ENCODE assay signal across 10 cellular contexts in the genomic region with DNA sequence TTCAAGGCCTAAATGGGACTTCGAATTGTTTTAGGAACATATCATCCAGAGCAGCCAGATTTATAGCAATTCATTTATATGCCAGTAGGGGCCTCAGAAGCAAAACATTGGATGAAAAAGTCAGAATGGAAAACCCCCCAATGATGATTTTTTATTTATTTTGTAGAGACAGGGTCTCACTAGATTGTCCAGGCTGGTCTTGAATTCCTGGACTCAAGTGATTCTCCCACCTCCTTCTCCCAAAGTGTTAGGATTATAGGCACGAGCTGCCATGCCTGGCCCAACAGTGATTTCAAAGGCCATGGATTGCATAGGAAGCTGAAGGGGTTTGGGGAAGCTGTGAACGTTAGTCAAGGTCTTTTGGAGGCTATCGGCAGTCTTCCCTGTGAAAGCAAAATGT. TPM values are rescaled to one million over a fixed set of nuclear protein-coding genes. Genes with fewer than 3 reads are reported as not detected.
DNase-seq lines count a peak whose midpoint lies in the region; ATAC-seq, FAIRE-seq and TF ChIP-seq lines count a peak whose summit lies in the region.
"Had no signal": no experiment of that assay in that cellular context is flagged by ENCODE, and none has a peak within 500 bp of the region (broad histone marks: within the 10 kb centered on the region; RNA-seq: fewer than 3 reads in every experiment).

No MANE protein-coding gene starts in this region.

- DNase-seq in SK-N-SH, result no peak
- no peak for DNase-seq in PC-9
- DNase-seq in esophagus squamous epithelium (lab: John Stamatoyannopoulos, UW), result no peak
- DNase-seq in testis, result no peak
- no peak for DNase-seq in activated T-helper 1 cell treated with anti-CD3 and anti-CD28 coated beads, Interleukin-12 subunit alpha, Interleukin-12 subunit beta, Interleukin-2, Interleukin-4 antibody, amounts not matched to agents 30 ng/mL and 10 ng/mL and 1 ng/mL, durations not matched to agents 14 hours and 24 hours and 36 hours (ENCODE audit: low spot score)
- DNase-seq in NOMO-1 treated with DMSO at 0.1 percent for 48 hours (lab: John Stamatoyannopoulos, UW; ENCODE audit: unreplicated experiment), result no peak
- no peak for DNase-seq in GM12891 (ENCODE audit: insufficient read length, low spot score)
- DNase-seq: activated effector memory CD4-positive, alpha-beta T cell treated with Interleukin-2 at 50 U/mL for 16 hours; stimulated activated CD4-positive, alpha-beta T cell treated with anti-CD3 and anti-CD28 coated beads, Interleukin-12 subunit alpha, Interleukin-12 subunit beta, amount 100 ng/mL, for 4 hours had no signal

- TF ChIP-seq RAD21 in SK-N-SH (IDR thresholded peaks at IDR 0.05; ENCODE audit: low read length), result peak; percentile 36; the same call in 1 of the 2 replicates

- H3K9me3 Mint-ChIP-seq in activated T-helper 1 cell treated with anti-CD3 and anti-CD28 coated beads, Interleukin-12 subunit alpha, Interleukin-12 subunit beta, Interleukin-2, Interleukin-4 antibody, amounts not matched to agents 30 ng/mL and 10 ng/mL and 1 ng/mL, durations not matched to agents 14 hours and 24 hours and 36 hours, result no peaks in the 10 kb centered on the region

- H3K27me3 Mint-ChIP-seq in activated T-helper 1 cell treated with anti-CD3 and anti-CD28 coated beads, Interleukin-12 subunit alpha, Interleukin-12 subunit beta, Interleukin-2, Interleukin-4 antibody, amounts not matched to agents 30 ng/mL and 10 ng/mL and 1 ng/mL, durations not matched to agents 14 hours and 24 hours and 36 hours (ENCODE audit: insufficient read depth), result no peaks in the 10 kb centered on the region

- H3K27ac ChIP-seq in SK-N-SH (ENCODE audit: low read depth in 2 of 2, low read length in 1 of 2) (no peak overlapping the region), PC-9 (0 out of 2 replicates have a peak overlapping the region, but pooled peaks have one; percentile 2), esophagus squamous epithelium (no peak overlapping the region), testis (no peak overlapping the region)

- intact Hi-C loops in PC-9 (cut with micrococcal nuclease; ENCODE audit: unreplicated experiment), result no loop called here
- intact Hi-C loops in esophagus squamous epithelium (cut with DNase I), result no loop called here
- intact Hi-C loops in testis (cut with DNase I; ENCODE audit: low total_unique reads), result no loop called here
- intact Hi-C loops in activated T-helper 1 cell treated with anti-CD3 and anti-CD28 coated beads, Interleukin-12 subunit alpha, Interleukin-12 subunit beta, Interleukin-2, Interleukin-4 antibody, amounts not matched to agents 30 ng/mL and 10 ng/mL and 1 ng/mL, durations not matched to agents 14 hours and 24 hours and 36 hours (cut with micrococcal nuclease), result no loop called here

- H3K79me2 ChIP-seq in SK-N-SH (ENCODE audit: insufficient read depth) (peaks cover 11% of the 10 kb centered on the region), PC-9 (ENCODE audit: low read depth) (peaks cover 25% of the 10 kb centered on the region)

- peaks cover 10% of the 10 kb centered on the region for H3K36me3 Mint-ChIP-seq in activated T-helper 1 cell treated with anti-CD3 and anti-CD28 coated beads, Interleukin-12 subunit alpha, Interleukin-12 subunit beta, Interleukin-2, Interleukin-4 antibody, amounts not matched to agents 30 ng/mL and 10 ng/mL and 1 ng/mL, durations not matched to agents 14 hours and 24 hours and 36 hours (ENCODE audit: low read depth)

- H4K20me1 ChIP-seq in SK-N-SH (ENCODE audit: insufficient read depth) (no peaks in the 10 kb centered on the region), PC-9 (ENCODE audit: insufficient read depth) (no peaks in the 10 kb centered on the region)

- H3K27ac Mint-ChIP-seq in activated T-helper 1 cell treated with anti-CD3 and anti-CD28 coated beads, Interleukin-12 subunit alpha, Interleukin-12 subunit beta, Interleukin-2, Interleukin-4 antibody, amounts not matched to agents 30 ng/mL and 10 ng/mL and 1 ng/mL, durations not matched to agents 14 hours and 24 hours and 36 hours, result no peak overlapping the region

- H3K4me1 ChIP-seq in SK-N-SH (ENCODE audit: control insufficient read depth in 1 of 2, insufficient read depth in 2 of 2, low read depth in 1 of 2, low read length in 1 of 2) (peaks cover 10% of the 10 kb centered on the region in 2 experiments; a peak in 2 of 4 replicates), PC-9 (replicated peaks; ENCODE audit: insufficient read depth) (peaks cover 24% of the 10 kb centered on the region), esophagus squamous epithelium (peaks cover 14 to 24% (median 15%) of the 10 kb centered on the region in 3 donors), testis (peaks cover 12% of the 10 kb centered on the region)

- peaks cover 33% of the 10 kb centered on the region for H3K4me1 Mint-ChIP-seq in activated T-helper 1 cell treated with anti-CD3 and anti-CD28 coated beads, Interleukin-12 subunit alpha, Interleukin-12 subunit beta, Interleukin-2, Interleukin-4 antibody, amounts not matched to agents 30 ng/mL and 10 ng/mL and 1 ng/mL, durations not matched to agents 14 hours and 24 hours and 36 hours (ENCODE audit: low read depth)

- H2AFZ ChIP-seq in SK-N-SH (ENCODE audit: low read depth) (no peak overlapping the region), PC-9 (no peak overlapping the region)

- H3K4me3 Mint-ChIP-seq in activated T-helper 1 cell treated with anti-CD3 and anti-CD28 coated beads, Interleukin-12 subunit alpha, Interleukin-12 subunit beta, Interleukin-2, Interleukin-4 antibody, amounts not matched to agents 30 ng/mL and 10 ng/mL and 1 ng/mL, durations not matched to agents 14 hours and 24 hours and 36 hours, result no peak overlapping the region

- H3K4me2 ChIP-seq in SK-N-SH (no peak overlapping the region), PC-9 (no peak overlapping the region)

- CTCF ChIA-PET in SK-N-SH (lab: Yijun Ruan, JAX) (interaction anchor here (0.6 to 5.2 kb wide), 15 partner anchors 9 to 1725 kb away, joined by 3 to 45 read pairs (median 3); no protein-coding TSS in a partner anchor), PC-9 (lab: Charles Lee) (interaction anchor here (1.2 kb wide), 1 partner anchor 385 kb away, joined by 3 read pairs; no protein-coding TSS in a partner anchor)

- BruUV-seq in PC-9 (replicated peaks; lab: Mats Ljungman, UMichigan), result no TSS peak

- H3K36me3 ChIP-seq in SK-N-SH (replicated peaks in 1 of 2; ENCODE audit: control insufficient read depth in 1 of 2, insufficient read depth in 2 of 2, low read length in 1 of 2), result no peaks in the 10 kb centered on the region
- H3K36me3 ChIP-seq in PC-9 (ENCODE audit: low read depth), result no peaks in the 10 kb centered on the region
- no peaks in the 10 kb centered on the region for H3K36me3 ChIP-seq in esophagus squamous epithelium
- H3K36me3 ChIP-seq in testis (ENCODE audit: low read depth, missing control alignments), result no peaks in the 10 kb centered on the region

- TF ChIP-seq EP300 in SK-N-SH (IDR thresholded peaks at IDR 0.05; ENCODE audit: borderline replicate concordance in 1 of 2, low read depth in 1 of 2, low read length in 1 of 2), result no peak

- H3F3A ChIP-seq in SK-N-SH (replicated peaks; ENCODE audit: insufficient read depth), result peaks cover 14% of the 10 kb centered on the region
- H3F3A ChIP-seq in PC-9 (ENCODE audit: insufficient read depth, low read depth), result peaks cover 28% of the 10 kb centered on the region

- TF ChIP-seq POLR2A in esophagus squamous epithelium (IDR thresholded peaks at IDR 0.05) (no peak), testis (IDR thresholded peaks at IDR 0.05) (no peak), GM12891 (IDR thresholded peaks at IDR 0.05; ENCODE audit: low read depth, low read length) (no peak)

- TF ChIP-seq CTCF in SK-N-SH (IDR thresholded peaks at IDR 0.05), result peak; percentile 62
- peak; percentile 75 for TF ChIP-seq CTCF in PC-9 (conservative IDR thresholded peaks at IDR 0.05)
- TF ChIP-seq CTCF in esophagus squamous epithelium (IDR thresholded peaks at IDR 0.05), result peak in 4 of 6 experiments; percentile 33 to 54 (median 44)
- peak in 2 of 3 experiments; percentile 21 to 47 for TF ChIP-seq CTCF in testis (IDR thresholded peaks at IDR 0.05)

- no peak overlapping the region for H3K9ac ChIP-seq in SK-N-SH

- no peak for ATAC-seq in SK-N-SH treated with all-trans-retinoic acid at 6 μM for 48 hours

- POLR2A ChIA-PET in SK-N-SH (lab: Yijun Ruan, JAX), result no interaction called here
- POLR2A ChIA-PET in PC-9 (lab: Charles Lee; ENCODE audit: unreplicated experiment), result no interaction called here

- H3K4me3 ChIP-seq in SK-N-SH (ENCODE audit: low read depth in 2 of 2, low read length in 1 of 2) (no peak overlapping the region), PC-9 (no peak overlapping the region), esophagus squamous epithelium (no peak overlapping the region), testis (no peak overlapping the region)

- no peaks in the 10 kb centered on the region for H3K27me3 ChIP-seq in SK-N-SH (ENCODE audit: insufficient read depth)
- H3K27me3 ChIP-seq in PC-9 (ENCODE audit: insufficient read depth, low read depth), result no peaks in the 10 kb centered on the region
- H3K27me3 ChIP-seq in esophagus squamous epithelium, result no peaks in the 10 kb centered on the region
- H3K27me3 ChIP-seq in testis, result no peaks in the 10 kb centered on the region

- H3K9me3 ChIP-seq in SK-N-SH (no peaks in the 10 kb centered on the region), PC-9 (ENCODE audit: insufficient read depth, low read depth) (no peaks in the 10 kb centered on the region), esophagus squamous epithelium (no peaks in the 10 kb centered on the region), testis (no peaks in the 10 kb centered on the region)

- H3K9me2 ChIP-seq in SK-N-SH, result no peaks in the 10 kb centered on the region
- no peaks in the 10 kb centered on the region for H3K9me2 ChIP-seq in PC-9 (ENCODE audit: insufficient read depth)

- WGBS in SK-N-SH (ENCODE audit: low lambda C conversion rate), result 88% methylated on average over 4 of the region's 4 CpGs
- 50 to 70% methylated on average over 4 of the region's 4 CpGs for WGBS in esophagus squamous epithelium, 2 donors
- 54 to 65% methylated on average over 4 of the region's 4 CpGs for WGBS in testis, 2 donors

- FAIRE-seq in GM12891 (lab: Jason Lieb, UNC), result no peak

RNA-seq across cellular contexts. Expression of a gene that starts 3.6 kb away (rescaled TPM):
- polyA plus RNA-seq in SK-N-SH (2012; rRNA removed) (9.3 and 12.8 TPM in 2 replicates), testis (ENCODE audit: insufficient read depth, low read depth, low replicate concordance) (111 TPM)
- 5.3 and 7.9 TPM in 2 replicates for polyA plus RNA-seq in SK-N-SH (2012; cell fraction: cytosol; rRNA removed)
- 45.7 and 49.6 TPM in 2 replicates for polyA plus RNA-seq in SK-N-SH (2012; cell fraction: nucleus; rRNA removed)
- total RNA-seq in PC-9 (2021) (66.8 and 80.9 TPM in 2 replicates), esophagus squamous epithelium (10 to 100 TPM; 13.7 to 31.3 (median 28.2) TPM), testis (100 to 1,000 TPM in 1 of 2 donors, 10 to 100 TPM in 1; 96.7 to 171 TPM)
- 72.5 and 77.2 TPM in 2 replicates for total RNA-seq in activated T-helper 1 cell treated with anti-CD3 and anti-CD28 coated beads, Interleukin-12 subunit alpha, Interleukin-12 subunit beta, Interleukin-2, Interleukin-4 antibody, amounts not matched to agents 30 ng/mL and 10 ng/mL and 1 ng/mL, durations not matched to agents 14 hours and 24 hours and 36 hours
- 15.0 TPM for polyA plus RNA-seq in GM12891 (2012; ENCODE audit: low read depth, missing spikeins)

RNA-seq across cellular contexts. Expression of a gene that starts 21.9 kb away (rescaled TPM):
- polyA plus RNA-seq in SK-N-SH (2012; rRNA removed), result 88.2 and 123 TPM in 2 replicates
- polyA plus RNA-seq in SK-N-SH (2012; cell fraction: cytosol; rRNA removed), result 123 and 126 TPM in 2 replicates
- 41.1 and 69.7 TPM in 2 replicates for polyA plus RNA-seq in SK-N-SH (2012; cell fraction: nucleus; rRNA removed)
- 127 and 163 TPM in 2 replicates for total RNA-seq in PC-9 (2021)
- total RNA-seq in esophagus squamous epithelium, result 10 to 100 TPM; 49.7 to 62.8 (median 56.7) TPM
- total RNA-seq in testis, result 10 to 100 TPM; 65.4 to 67.6 TPM
- 74.5 TPM for polyA plus RNA-seq in testis (ENCODE audit: insufficient read depth, low read depth, low replicate concordance)
- 48.8 and 51.0 TPM in 2 replicates for total RNA-seq in activated T-helper 1 cell treated with anti-CD3 and anti-CD28 coated beads, Interleukin-12 subunit alpha, Interleukin-12 subunit beta, Interleukin-2, Interleukin-4 antibody, amounts not matched to agents 30 ng/mL and 10 ng/mL and 1 ng/mL, durations not matched to agents 14 hours and 24 hours and 36 hours
- 19.8 TPM for polyA plus RNA-seq in GM12891 (2012; ENCODE audit: low read depth, missing spikeins)
